In genomic region chr22:42680648-42681047, GRCh38 we compare ENCODE assay signal across 10 cellular contexts. TPM values are rescaled to one million over a fixed set of nuclear protein-coding genes. Genes with fewer than 3 reads are reported as not detected.
A peak's percentile ranks its signal among the peaks of the same experiment; 100 is the strongest.
DNase-seq lines count a peak whose midpoint lies in the region; ATAC-seq, FAIRE-seq and TF ChIP-seq lines count a peak whose summit lies in the region.
"Had no signal": no experiment of that assay in that cellular context is flagged by ENCODE, and none has a peak within 500 bp of the region (broad histone marks: within the 10 kb centered on the region; RNA-seq: fewer than 3 reads in every experiment).

No MANE protein-coding gene starts in this region.

- H3K9me2 ChIP-seq in GM23248 (ENCODE audit: insufficient read depth) = no peaks in the 10 kb centered on the region

- TF ChIP-seq POLR2A in esophagus squamous epithelium (IDR thresholded peaks at IDR 0.05) = no peak

- peak; percentile 44 for ATAC-seq in sciatic nerve
- ATAC-seq in GM21390 (IDR thresholded peaks at IDR 0.05; ENCODE audit: unreplicated experiment) = no peak

- H3K27me3 ChIP-seq in GM23248 (replicated peaks; ENCODE audit: insufficient read depth) = no peaks in the 10 kb centered on the region
- H3K27me3 ChIP-seq in esophagus squamous epithelium = no peaks in the 10 kb centered on the region

- H3K4me3 ChIP-seq in GM23248 (no peak overlapping the region), esophagus squamous epithelium (no peak overlapping the region)

- H2AFZ ChIP-seq in GM23248 = peak overlapping the region; percentile 44

- H3K4me2 ChIP-seq in GM23248 (ENCODE audit: unreplicated experiment) = peak overlapping the region; percentile 53

- intact Hi-C loops in esophagus squamous epithelium (cut with DNase I) (no loop called here), sciatic nerve (cut with DNase I) (no loop called here)

- H3K36me3 ChIP-seq in GM23248 (ENCODE audit: low read depth) = no peaks in the 10 kb centered on the region
- no peaks in the 10 kb centered on the region for H3K36me3 ChIP-seq in esophagus squamous epithelium
- H3K36me3 ChIP-seq: neutrophil had no signal

- FAIRE-seq in RCC 7860 (lab: Jason Lieb, UNC) = peak; percentile 86

- H3K79me2 ChIP-seq in GM23248 (ENCODE audit: insufficient read depth) = no peaks in the 10 kb centered on the region

- H3K9me3 ChIP-seq in GM23248 (ENCODE audit: low read depth) (no peaks in the 10 kb centered on the region), esophagus squamous epithelium (no peaks in the 10 kb centered on the region)
- H3K9me3 ChIP-seq: neutrophil had no signal

- H3F3A ChIP-seq in GM23248 (ENCODE audit: insufficient read depth) = 0 out of 2 replicates have a peak, but pooled peaks cover 6% of the 10 kb centered on the region

- TF ChIP-seq CTCF in esophagus squamous epithelium (IDR thresholded peaks at IDR 0.05) = no peak

- H3K27ac ChIP-seq in GM23248 (peak overlapping the region; percentile 82), esophagus squamous epithelium (peak overlapping the region; percentile 10 to 82 (median 44))
- H3K27ac ChIP-seq: neutrophil had no signal

- in situ Hi-C loops in GM23248 (cut with MboI) = no loop called here

- no peaks in the 10 kb centered on the region for H4K20me1 ChIP-seq in GM23248 (ENCODE audit: insufficient read depth)

- WGBS in GM23248 (ENCODE audit: low coverage in 1 of 2, low lambda C conversion rate in 2 of 2, missing lambda C conversion rate in 2 of 2), 2 experiments = 29 to 35% methylated on average over 8 of the region's 8 CpGs
- 44 to 53% methylated on average over 6 to 8 of the region's 8 CpGs for WGBS in esophagus squamous epithelium, 2 donors

- peak overlapping the region; percentile 23 for H3K9ac ChIP-seq in GM23248

- DNase-seq in GM23248 = peak; percentile 97
- DNase-seq in RCC 7860 (ENCODE audit: low spot score) = peak; percentile 85
- DNase-seq in esophagus squamous epithelium (lab: John Stamatoyannopoulos, UW) = no peak
- DNase-seq in sciatic nerve (ENCODE audit: low spot score) = no peak
- no peak for DNase-seq in activated CD8-positive, alpha-beta memory T cell treated with anti-CD3 and anti-CD28 coated beads, Interleukin-2, amount 50 U/mL, for 48 hours
- no peak for DNase-seq in germinal center (ENCODE audit: low spot score)
- DNase-seq in hypothalamus (lab: John Stamatoyannopoulos, UW) = no peak

- H3K4me1 ChIP-seq in GM23248 (ENCODE audit: insufficient read depth) (peaks cover 39% of the 10 kb centered on the region), esophagus squamous epithelium (peaks cover 18 to 73% (median 64%) of the 10 kb centered on the region in 3 donors)

RNA-seq across cellular contexts. Expression of gene CYB5R3, which starts 31.5 kb away (rescaled TPM):
- total RNA-seq in GM23248 (2014; rRNA removed; shearing (Covaris generic)) = 314 and 378 TPM in 2 replicates
- 907 and 950 TPM in 2 replicates for polyA plus RNA-seq in GM23248 (2016; fragmentation: Nextera tagmentation; extraction: Ambion mirVana)
- total RNA-seq in esophagus squamous epithelium (10 to 100 TPM; 49.5 to 81.6 (median 71.7) TPM), sciatic nerve (241 TPM)

RNA-seq across cellular contexts. Expression of gene A4GALT, which starts 40.0 kb away (rescaled TPM):
- 10.9 and 18.6 TPM in 2 replicates for total RNA-seq in GM23248 (2014; rRNA removed; shearing (Covaris generic))
- 14.8 and 15.4 TPM in 2 replicates for polyA plus RNA-seq in GM23248 (2016; fragmentation: Nextera tagmentation; extraction: Ambion mirVana)
- total RNA-seq in esophagus squamous epithelium (10 to 100 TPM; 13.9 to 22.0 (median 17.6) TPM), sciatic nerve (106 TPM)

RNA-seq across cellular contexts. Expression of gene ATP5MGL, which starts 40.2 kb away (rescaled TPM):
- not detected in 2 replicates for total RNA-seq in GM23248 (2014; rRNA removed; shearing (Covaris generic))
- polyA plus RNA-seq in GM23248 (2016; fragmentation: Nextera tagmentation; extraction: Ambion mirVana) = 0.62 TPM in 1 of 2 replicates, not detected in the other
- total RNA-seq in esophagus squamous epithelium (under 1 TPM in 1 of 4 donors, not detected in 3; 0.76 TPM), sciatic nerve (0.45 TPM)
- polyA plus RNA-seq: urinary bladder had no signal

Comparison
In these comparisons a context has a peak if more than half of its experiments do, and no peak if none do; other contexts are left out.
1. DNase-seq: peak in GM23248 (single experiment) and RCC 7860 (single experiment); none in esophagus squamous epithelium (single experiment), sciatic nerve (single experiment), activated CD8-positive, alpha-beta memory T cell treated with anti-CD3 and anti-CD28 coated beads, Interleukin-2, amount 50 U/mL, for 48 hours (single experiment), germinal center (single experiment) and hypothalamus (0 of 51).